Comparison of ENCODE assay signal across 8 cellular contexts in genomic region chr2:174395284-174395968, GRCh38. TPM values are rescaled to one million over a fixed set of nuclear protein-coding genes. Genes with fewer than 3 reads are reported as not detected.
A peak's percentile ranks its signal among the peaks of the same experiment; 100 is the strongest.
DNase-seq lines count a peak whose midpoint lies in the region; ATAC-seq, FAIRE-seq and TF ChIP-seq lines count a peak whose summit lies in the region.

Gene SCRN3, plus strand, starts transcription at chr2:174395730. Its CDS starts 2,554 bp downstream, at chr2:174398284.

- peak; percentile 96 for ATAC-seq in GM18909 (IDR thresholded peaks at IDR 0.05; ENCODE audit: poor library complexity, unreplicated experiment)
- peak; percentile 97 for ATAC-seq in HG03175 (IDR thresholded peaks at IDR 0.05; ENCODE audit: unreplicated experiment)

- dilution Hi-C loops in keratinocyte (cut with MboI; ENCODE audit: extremely low pct_ligation_motif_present, low sequenced_read_pairs), result no loop called here

- DNase-seq in AG09309 (ENCODE audit: low read depth), result no peak
- peak; percentile 91 for DNase-seq in NCI-H345 (lab: John Stamatoyannopoulos, UW)
- peak; percentile 73 for DNase-seq in activated CD4-positive, CD25-positive, alpha-beta regulatory T cell treated with anti-CD3 and anti-CD28 coated beads, Interleukin-2, amount 50 U/mL, for 72 hours
- peak; percentile 50 to 82 for DNase-seq in cerebellar nuclear complex (lab: John Stamatoyannopoulos, UW)
- DNase-seq in keratinocyte (ENCODE audit: low read depth, low spot score), result no peak
- DNase-seq in stimulated activated CD4-positive, alpha-beta T cell treated with anti-CD3 and anti-CD28 coated beads, Interleukin-15, amount 100 ng/mL, for 1 hour (ENCODE audit: low read depth in 1 of 2, low spot score in 1 of 2), result peak; percentile 36 to 51

- H3K4me1 ChIP-seq in keratinocyte (ENCODE audit: control insufficient read depth, extremely low read depth, insufficient read depth, low read length), result peaks cover 19% of the 10 kb centered on the region

- H3K27me3 ChIP-seq in keratinocyte (ENCODE audit: control insufficient read depth, extremely low read depth, insufficient read depth, low read length), result no peaks in the 10 kb centered on the region

- H2AFZ ChIP-seq in keratinocyte (ENCODE audit: control insufficient read depth, low read length), result peak within 1 kb of the TSS; percentile 97

- peak; percentile 96 for FAIRE-seq in keratinocyte (lab: Jason Lieb, UNC)

- H3K27ac ChIP-seq in keratinocyte (ENCODE audit: control insufficient read depth, insufficient read depth, low read length), result peak within 1 kb of the TSS; percentile 90

- H3K79me2 ChIP-seq in keratinocyte (ENCODE audit: control insufficient read depth, insufficient read depth, low read length), result peaks cover 34% of the 10 kb centered on the region

- no peaks in the 10 kb centered on the region for H4K20me1 ChIP-seq in keratinocyte (ENCODE audit: control insufficient read depth, extremely low read depth, insufficient read depth, low read length)

- TF ChIP-seq CTCF in AG09309 (IDR thresholded peaks at IDR 0.05; ENCODE audit: control insufficient read depth, insufficient read depth, low read depth, low read length, missing control alignments), result no peak
- no peak for TF ChIP-seq CTCF in keratinocyte (optimal IDR thresholded peaks at IDR 0.05 in 1 of 3, IDR thresholded peaks at IDR 0.05 in 1 of 3, conservative IDR thresholded peaks at IDR 0.05 in 1 of 3; ENCODE audit: extremely low read depth in 1 of 3, insufficient read depth in 2 of 3, low read length in 3 of 3)

- no peaks in the 10 kb centered on the region for H3K9me1 ChIP-seq in keratinocyte (ENCODE audit: control insufficient read depth, extremely low read depth, insufficient read depth, low read length)

- H3K4me2 ChIP-seq in keratinocyte (ENCODE audit: control insufficient read depth, extremely low read depth, insufficient read depth, low read depth, low read length), result peak within 1 kb of the TSS; percentile 75

- no peaks in the 10 kb centered on the region for H3K9me3 ChIP-seq in keratinocyte (ENCODE audit: control insufficient read depth, low read depth, low read length)

- peak within 1 kb of the TSS; percentile 84 for H3K9ac ChIP-seq in keratinocyte (ENCODE audit: control insufficient read depth, extremely low read depth, insufficient read depth, low read length)

- H3K4me3 ChIP-seq in AG09309 (ENCODE audit: control insufficient read depth, low read depth, low read length), result peak within 1 kb of the TSS; percentile 97
- peak within 1 kb of the TSS; percentile 88 to 94 (median 90) for H3K4me3 ChIP-seq in keratinocyte (ENCODE audit: control insufficient read depth in 2 of 3, extremely low read depth in 1 of 3, insufficient read depth in 2 of 3, low read depth in 1 of 3, low read length in 3 of 3)

- H3K36me3 ChIP-seq in keratinocyte (ENCODE audit: control insufficient read depth in 2 of 2, extremely low read depth in 1 of 2, insufficient read depth in 2 of 2, low read length in 2 of 2), result peaks cover 0 to 3% of the 10 kb centered on the region in 2 experiments

RNA-seq across cellular contexts. Expression of gene SCRN3, which starts in this region (rescaled TPM):
- 12.8 to 18.6 TPM (median 13.9 TPM) in 3 replicates for polyA plus RNA-seq in keratinocyte
- polyA plus RNA-seq in keratinocyte (2011; ENCODE audit: low read depth), result 20.1 TPM
- 14.7 and 23.7 TPM in 2 replicates for polyA plus RNA-seq in keratinocyte (2011; cell fraction: cytosol; rRNA removed)
- polyA plus RNA-seq in keratinocyte (2011; cell fraction: nucleus; rRNA removed), result 12.7 and 16.9 TPM in 2 replicates
- 14.2 and 14.8 TPM in 2 replicates for polyA plus RNA-seq in keratinocyte (2012; ENCODE audit: low replicate concordance)
- 1.9 to 8.4 TPM (median 7.0 TPM) in 3 replicates for polyA minus RNA-seq in keratinocyte
- polyA minus RNA-seq in keratinocyte (2011; cell fraction: cytosol; rRNA and poly(A)+ RNA removed), result 7.3 TPM
- 6.2 and 11.9 TPM in 2 replicates for polyA minus RNA-seq in keratinocyte (2011; cell fraction: nucleus; rRNA and poly(A)+ RNA removed)

Comparison
In these comparisons a context has a peak if more than half of its experiments do, and no peak if none do; other contexts are left out.
1. DNase-seq: peak in NCI-H345 (single experiment), activated CD4-positive, CD25-positive, alpha-beta regulatory T cell treated with anti-CD3 and anti-CD28 coated beads, Interleukin-2, amount 50 U/mL, for 72 hours (single experiment), cerebellar nuclear complex (2 of 2) and stimulated activated CD4-positive, alpha-beta T cell treated with anti-CD3 and anti-CD28 coated beads, Interleukin-15, amount 100 ng/mL, for 1 hour (2 of 2); none in AG09309 (single experiment) and keratinocyte (single experiment).